Comparison of ENCODE assay signal across 1 cellular context in the genomic region with DNA sequence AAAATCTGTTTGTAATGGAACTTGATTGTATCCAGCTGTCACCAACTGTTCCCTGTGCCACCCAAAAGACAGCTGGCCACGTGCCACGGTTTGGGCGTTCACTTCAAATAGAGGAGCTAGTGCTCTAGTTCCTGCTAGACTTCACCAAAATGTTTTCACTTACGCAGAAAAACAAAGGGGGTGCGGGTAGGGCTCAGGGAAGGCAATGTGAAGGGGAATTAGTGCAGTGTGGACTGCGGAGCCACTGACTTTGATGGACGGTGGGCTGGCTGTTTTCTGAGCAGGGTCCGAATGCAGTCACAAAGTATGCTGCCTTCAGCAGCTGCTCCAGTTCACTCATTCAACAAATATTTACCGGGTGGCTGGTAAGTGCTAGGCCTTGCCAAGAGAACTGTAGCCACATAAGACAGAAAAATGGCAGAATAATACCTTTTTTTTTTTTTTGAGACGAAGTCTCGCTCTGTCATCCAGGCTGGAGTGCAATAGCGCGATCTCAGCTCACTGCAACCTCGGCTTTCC.
TF ChIP-seq lines count a peak whose summit lies in the region.

No MANE protein-coding gene starts in this region.

TF ChIP-seq in SK-N-SH, 30 proteins besides CTCF, POLR2A, EP300 and RAD21 (continued from another document):
- TF ChIP-seq, protein P1, sequence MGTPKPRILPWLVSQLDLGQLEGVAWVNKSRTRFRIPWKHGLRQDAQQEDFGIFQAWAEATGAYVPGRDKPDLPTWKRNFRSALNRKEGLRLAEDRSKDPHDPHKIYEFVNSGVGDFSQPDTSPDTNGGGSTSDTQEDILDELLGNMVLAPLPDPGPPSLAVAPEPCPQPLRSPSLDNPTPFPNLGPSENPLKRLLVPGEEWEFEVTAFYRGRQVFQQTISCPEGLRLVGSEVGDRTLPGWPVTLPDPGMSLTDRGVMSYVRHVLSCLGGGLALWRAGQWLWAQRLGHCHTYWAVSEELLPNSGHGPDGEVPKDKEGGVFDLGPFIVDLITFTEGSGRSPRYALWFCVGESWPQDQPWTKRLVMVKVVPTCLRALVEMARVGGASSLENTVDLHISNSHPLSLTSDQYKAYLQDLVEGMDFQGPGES (IDR thresholded peaks at IDR 0.05; ENCODE audit: low read depth, low read length), result no peak
- TF ChIP-seq TEAD4 (IDR thresholded peaks at IDR 0.05; ENCODE audit: borderline replicate concordance, insufficient read depth) (0 out of 2 replicates have a peak, but pooled peaks have one; percentile 13), NFIC (IDR thresholded peaks at IDR 0.05; ENCODE audit: borderline replicate concordance) (peak; percentile 74), SMC3 (IDR thresholded peaks at IDR 0.05; ENCODE audit: low read depth, low read length) (no peak), JUND (IDR thresholded peaks at IDR 0.05) (no peak; the same call in 1 of the 2 replicates), RFX5 (IDR thresholded peaks at IDR 0.05; ENCODE audit: low read length) (no peak), RXRA (IDR thresholded peaks at IDR 0.05; ENCODE audit: borderline replicate concordance, low read depth) (no peak), YY1 (IDR thresholded peaks at IDR 0.05; ENCODE audit: low read depth) (no peak), TAF1 (IDR thresholded peaks at IDR 0.05; ENCODE audit: borderline replicate concordance, low read depth, low read length) (no peak), FOXJ3 (CRISPR knock-in tag; IDR thresholded peaks at IDR 0.05) (no peak)
- TF ChIP-seq, protein P2, sequence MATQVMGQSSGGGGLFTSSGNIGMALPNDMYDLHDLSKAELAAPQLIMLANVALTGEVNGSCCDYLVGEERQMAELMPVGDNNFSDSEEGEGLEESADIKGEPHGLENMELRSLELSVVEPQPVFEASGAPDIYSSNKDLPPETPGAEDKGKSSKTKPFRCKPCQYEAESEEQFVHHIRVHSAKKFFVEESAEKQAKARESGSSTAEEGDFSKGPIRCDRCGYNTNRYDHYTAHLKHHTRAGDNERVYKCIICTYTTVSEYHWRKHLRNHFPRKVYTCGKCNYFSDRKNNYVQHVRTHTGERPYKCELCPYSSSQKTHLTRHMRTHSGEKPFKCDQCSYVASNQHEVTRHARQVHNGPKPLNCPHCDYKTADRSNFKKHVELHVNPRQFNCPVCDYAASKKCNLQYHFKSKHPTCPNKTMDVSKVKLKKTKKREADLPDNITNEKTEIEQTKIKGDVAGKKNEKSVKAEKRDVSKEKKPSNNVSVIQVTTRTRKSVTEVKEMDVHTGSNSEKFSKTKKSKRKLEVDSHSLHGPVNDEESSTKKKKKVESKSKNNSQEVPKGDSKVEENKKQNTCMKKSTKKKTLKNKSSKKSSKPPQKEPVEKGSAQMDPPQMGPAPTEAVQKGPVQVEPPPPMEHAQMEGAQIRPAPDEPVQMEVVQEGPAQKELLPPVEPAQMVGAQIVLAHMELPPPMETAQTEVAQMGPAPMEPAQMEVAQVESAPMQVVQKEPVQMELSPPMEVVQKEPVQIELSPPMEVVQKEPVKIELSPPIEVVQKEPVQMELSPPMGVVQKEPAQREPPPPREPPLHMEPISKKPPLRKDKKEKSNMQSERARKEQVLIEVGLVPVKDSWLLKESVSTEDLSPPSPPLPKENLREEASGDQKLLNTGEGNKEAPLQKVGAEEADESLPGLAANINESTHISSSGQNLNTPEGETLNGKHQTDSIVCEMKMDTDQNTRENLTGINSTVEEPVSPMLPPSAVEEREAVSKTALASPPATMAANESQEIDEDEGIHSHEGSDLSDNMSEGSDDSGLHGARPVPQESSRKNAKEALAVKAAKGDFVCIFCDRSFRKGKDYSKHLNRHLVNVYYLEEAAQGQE (IDR thresholded peaks at IDR 0.05; ENCODE audit: low read depth, low read length), result no peak
TF ChIP-seq in SK-N-SH: peak in this region for 9.
